14 cellular contexts compared by ENCODE assay signal in the genomic region with DNA sequence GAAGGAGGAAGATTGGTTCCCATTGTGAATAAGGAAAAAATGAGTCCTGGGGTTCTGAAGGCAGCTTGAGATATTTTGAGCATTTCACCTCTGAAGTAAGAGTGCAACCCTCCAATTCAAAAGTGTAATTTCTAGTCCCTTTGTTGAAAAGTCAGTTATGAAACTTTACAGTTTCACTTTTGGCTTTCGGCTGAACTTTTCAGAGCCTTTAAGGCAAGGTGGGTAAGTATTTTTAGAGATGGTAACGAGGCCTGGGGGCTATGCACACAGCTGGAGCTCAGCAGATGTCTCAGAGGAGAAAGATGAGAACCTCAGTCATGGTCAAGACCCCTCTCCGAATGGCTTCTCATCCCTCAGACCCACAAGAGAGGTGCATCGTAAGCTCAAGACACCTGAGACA.
A peak's percentile ranks its signal among the peaks of the same experiment; 100 is the strongest.
DNase-seq lines count a peak whose midpoint lies in the region; ATAC-seq and TF ChIP-seq lines count a peak whose summit lies in the region.
"Had no signal": no experiment of that assay in that cellular context is flagged by ENCODE, and none has a peak within 500 bp of the region (broad histone marks: within the 10 kb centered on the region; RNA-seq: fewer than 3 reads in every experiment).

No MANE protein-coding gene starts in this region.

- H3K14ac ChIP-seq in mesenchymal stem cell (ENCODE audit: low read length in 2 of 2): no peak overlapping the region

- no peak overlapping the region for H2BK5ac ChIP-seq in mesenchymal stem cell (ENCODE audit: low read depth, low read length, poor library complexity, severe bottlenecking)

- H3K9ac ChIP-seq in MM.1S (ENCODE audit: low read length) (no peak overlapping the region), mesenchymal stem cell (ENCODE audit: low read length) (no peak overlapping the region)

- 59% methylated on average over 3 of the region's 4 CpGs for WGBS in mesenchymal stem cell

- TF ChIP-seq CTCF in MM.1S (IDR thresholded peaks at IDR 0.05; ENCODE audit: low read length): no peak

- H3K27me3 ChIP-seq in MM.1S (replicated peaks; ENCODE audit: insufficient read depth, low read length) (peaks cover 18% of the 10 kb centered on the region), mesenchymal stem cell (ENCODE audit: control insufficient read depth in 1 of 2, insufficient read depth in 1 of 2, low read length in 2 of 2) (peaks cover 0 to 12% of the 10 kb centered on the region in 2 experiments)
- H3K27me3 ChIP-seq: thyroid gland had no signal

- ATAC-seq in GM18867 (IDR thresholded peaks at IDR 0.05; ENCODE audit: unreplicated experiment): peak; percentile 75
- peak; percentile 86 for ATAC-seq in GM21390 (IDR thresholded peaks at IDR 0.05; ENCODE audit: unreplicated experiment)
- peak; percentile 68 for ATAC-seq in HG03045 (IDR thresholded peaks at IDR 0.05; ENCODE audit: unreplicated experiment)
- ATAC-seq in GM21737 (IDR thresholded peaks at IDR 0.05; ENCODE audit: unreplicated experiment): no peak
- ATAC-seq: HCT116, WTC11 had no signal

- H3K23ac ChIP-seq in mesenchymal stem cell (ENCODE audit: low read length in 2 of 2): no peak overlapping the region

- H3K27ac ChIP-seq in MM.1S (ENCODE audit: low read length): peak overlapping the region; percentile 48; the same call in 1 of the 2 replicates
- no peak overlapping the region for H3K27ac ChIP-seq in mesenchymal stem cell (ENCODE audit: low read length, poor library complexity, severe bottlenecking)
- H3K27ac ChIP-seq: SK-N-MC, thyroid gland had no signal

- no peaks in the 10 kb centered on the region for H3K36me3 ChIP-seq in MM.1S (replicated peaks; ENCODE audit: insufficient read depth, low read length)
- H3K36me3 ChIP-seq in mesenchymal stem cell (ENCODE audit: control insufficient read depth in 1 of 2, insufficient read depth in 2 of 2, low read depth in 1 of 2, low read length in 2 of 2): peaks cover 0 to 4% of the 10 kb centered on the region in 2 experiments
- H3K36me3 ChIP-seq: thyroid gland had no signal

- peaks cover 7% of the 10 kb centered on the region for H3K79me1 ChIP-seq in mesenchymal stem cell (replicated peaks; ENCODE audit: low read length, poor library complexity, severe bottlenecking)

- DNase-seq in MM.1S (peak; percentile 84), anterior cingulate cortex (lab: John Stamatoyannopoulos, UW) (no peak), RKO (ENCODE audit: low spot score) (no peak), mesenchymal stem cell (no peak)
- DNase-seq: amygdala, NCI-H2081 treated with DMSO at 0.1 percent for 48 hours, thyroid gland had no signal

- H3F3A ChIP-seq in MM.1S (ENCODE audit: insufficient read depth, low read length): peaks cover 15% of the 10 kb centered on the region

- no peak overlapping the region for H2BK12ac ChIP-seq in mesenchymal stem cell (ENCODE audit: low read length in 2 of 2)

- no peaks in the 10 kb centered on the region for H4K20me1 ChIP-seq in MM.1S (ENCODE audit: insufficient read depth, low read length)

- H4K8ac ChIP-seq in mesenchymal stem cell (ENCODE audit: low read length): no peak overlapping the region

- H3K79me2 ChIP-seq in MM.1S (ENCODE audit: low read length): no peaks in the 10 kb centered on the region

- H3K18ac ChIP-seq in mesenchymal stem cell (ENCODE audit: low read depth in 1 of 2, low read length in 2 of 2): no peak overlapping the region

- no peaks in the 10 kb centered on the region for H3K9me2 ChIP-seq in MM.1S (replicated peaks; ENCODE audit: insufficient read depth, low read length)

- H2BK120ac ChIP-seq in mesenchymal stem cell (ENCODE audit: low read depth, low read length): no peak overlapping the region

- H3K4ac ChIP-seq in mesenchymal stem cell (ENCODE audit: low read depth in 1 of 2, low read length in 2 of 2): no peak overlapping the region

- H3K4me2 ChIP-seq in MM.1S (ENCODE audit: low read depth, low read length): peak overlapping the region; percentile 79
- no peak overlapping the region for H3K4me2 ChIP-seq in mesenchymal stem cell (ENCODE audit: low read length, poor library complexity, severe bottlenecking)

- peak overlapping the region; percentile 51 for H3K4me3 ChIP-seq in MM.1S (ENCODE audit: low read length)
- no peak overlapping the region for H3K4me3 ChIP-seq in mesenchymal stem cell (ENCODE audit: insufficient read depth in 1 of 2, low read depth in 1 of 2, low read length in 2 of 2)
- H3K4me3 ChIP-seq: SK-N-MC, thyroid gland had no signal

- H2AK5ac ChIP-seq in mesenchymal stem cell (ENCODE audit: low read length, severe bottlenecking): no peak overlapping the region

- no peak overlapping the region for H4K91ac ChIP-seq in mesenchymal stem cell (ENCODE audit: low read length)

- no peak overlapping the region for H2BK15ac ChIP-seq in mesenchymal stem cell (ENCODE audit: low read depth, poor library complexity, severe bottlenecking)

- peak overlapping the region; percentile 24; the same call in 1 of the 2 replicates for H2AFZ ChIP-seq in MM.1S (ENCODE audit: low read length)
- H2AFZ ChIP-seq in mesenchymal stem cell (ENCODE audit: low read depth, low read length): no peak overlapping the region

- H3K4me1 ChIP-seq in MM.1S (ENCODE audit: low read length): peaks cover 22% of the 10 kb centered on the region
- peaks cover 5% of the 10 kb centered on the region for H3K4me1 ChIP-seq in mesenchymal stem cell (ENCODE audit: control insufficient read depth, insufficient read depth, low read depth, low read length)
- H3K4me1 ChIP-seq: thyroid gland had no signal

- H3K9me3 ChIP-seq in MM.1S (replicated peaks; ENCODE audit: insufficient read depth, low read length) (no peaks in the 10 kb centered on the region), mesenchymal stem cell (ENCODE audit: control insufficient read depth, low read length) (no peaks in the 10 kb centered on the region)
- H3K9me3 ChIP-seq: thyroid gland had no signal
